Comparison of ENCODE assay signal across 2 cellular contexts in the genomic region with DNA sequence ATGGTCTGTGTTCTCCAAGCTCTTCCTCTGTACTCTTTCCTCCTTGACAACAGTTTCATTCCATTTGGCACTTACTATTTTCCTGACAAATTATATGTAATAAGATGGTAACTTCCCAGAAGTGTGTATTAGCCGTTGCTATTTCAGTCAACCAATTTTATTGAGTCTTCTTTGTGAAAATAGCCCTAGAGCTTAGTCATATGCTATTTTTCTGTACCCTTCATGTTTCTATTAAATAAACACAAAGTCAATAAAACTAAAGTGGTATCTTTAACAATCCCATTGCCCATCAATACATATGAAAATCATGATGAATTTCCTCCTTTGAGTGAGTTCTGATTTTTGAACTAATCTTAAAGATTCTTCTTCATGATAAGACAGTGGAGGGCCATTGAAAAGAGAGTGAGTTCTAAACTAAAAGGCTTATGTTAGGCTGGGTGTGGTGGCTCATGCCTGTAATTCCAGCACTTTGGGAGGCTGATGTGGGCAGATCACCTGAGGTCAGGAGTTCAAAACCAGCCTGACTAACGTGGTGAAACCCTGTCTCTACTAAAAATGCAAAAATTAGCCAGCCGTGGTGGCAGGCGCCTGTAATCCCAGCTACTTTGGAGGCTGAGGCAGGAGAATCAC.
TF ChIP-seq lines count a peak whose summit lies in the region.

No MANE protein-coding gene starts in this region.

TF ChIP-seq in SK-N-SH, 30 proteins besides CTCF, POLR2A, EP300 and RAD21:
- TF ChIP-seq, protein P1, sequence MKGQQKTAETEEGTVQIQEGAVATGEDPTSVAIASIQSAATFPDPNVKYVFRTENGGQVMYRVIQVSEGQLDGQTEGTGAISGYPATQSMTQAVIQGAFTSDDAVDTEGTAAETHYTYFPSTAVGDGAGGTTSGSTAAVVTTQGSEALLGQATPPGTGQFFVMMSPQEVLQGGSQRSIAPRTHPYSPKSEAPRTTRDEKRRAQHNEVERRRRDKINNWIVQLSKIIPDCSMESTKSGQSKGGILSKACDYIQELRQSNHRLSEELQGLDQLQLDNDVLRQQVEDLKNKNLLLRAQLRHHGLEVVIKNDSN (IDR thresholded peaks at IDR 0.05; ENCODE audit: borderline replicate concordance, low read depth), result no peak
- TF ChIP-seq, protein P2, sequence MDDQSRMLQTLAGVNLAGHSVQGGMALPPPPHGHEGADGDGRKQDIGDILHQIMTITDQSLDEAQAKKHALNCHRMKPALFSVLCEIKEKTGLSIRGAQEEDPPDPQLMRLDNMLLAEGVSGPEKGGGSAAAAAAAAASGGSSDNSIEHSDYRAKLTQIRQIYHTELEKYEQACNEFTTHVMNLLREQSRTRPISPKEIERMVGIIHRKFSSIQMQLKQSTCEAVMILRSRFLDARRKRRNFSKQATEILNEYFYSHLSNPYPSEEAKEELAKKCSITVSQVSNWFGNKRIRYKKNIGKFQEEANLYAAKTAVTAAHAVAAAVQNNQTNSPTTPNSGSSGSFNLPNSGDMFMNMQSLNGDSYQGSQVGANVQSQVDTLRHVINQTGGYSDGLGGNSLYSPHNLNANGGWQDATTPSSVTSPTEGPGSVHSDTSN (IDR thresholded peaks at IDR 0.05), result no peak
- no peak for TF ChIP-seq FOXM1 (IDR thresholded peaks at IDR 0.05; ENCODE audit: low read depth)
- TF ChIP-seq TEAD4 (IDR thresholded peaks at IDR 0.05; ENCODE audit: borderline replicate concordance, insufficient read depth), result no peak
- TF ChIP-seq RCOR1 (IDR thresholded peaks at IDR 0.05; ENCODE audit: low read length), result no peak
- no peak for TF ChIP-seq FOXJ3 (CRISPR knock-in tag; IDR thresholded peaks at IDR 0.05)
- no peak for TF ChIP-seq MEF2A (IDR thresholded peaks at IDR 0.05; ENCODE audit: borderline replicate concordance, low read depth)
- TF ChIP-seq CHD2 (IDR thresholded peaks at IDR 0.05; ENCODE audit: low read length, partially characterized antibody), result no peak
- no peak for TF ChIP-seq ELF1 (IDR thresholded peaks at IDR 0.05)
- no peak for TF ChIP-seq POLR2AphosphoS5 (IDR thresholded peaks at IDR 0.05; ENCODE audit: low read depth, low read length)

TF ChIP-seq in SK-N-SH treated with all-trans-retinoic acid at 6 μM for 48 hours, 23 proteins besides CTCF, POLR2A, EP300 and RAD21:
- TF ChIP-seq, protein P3, sequence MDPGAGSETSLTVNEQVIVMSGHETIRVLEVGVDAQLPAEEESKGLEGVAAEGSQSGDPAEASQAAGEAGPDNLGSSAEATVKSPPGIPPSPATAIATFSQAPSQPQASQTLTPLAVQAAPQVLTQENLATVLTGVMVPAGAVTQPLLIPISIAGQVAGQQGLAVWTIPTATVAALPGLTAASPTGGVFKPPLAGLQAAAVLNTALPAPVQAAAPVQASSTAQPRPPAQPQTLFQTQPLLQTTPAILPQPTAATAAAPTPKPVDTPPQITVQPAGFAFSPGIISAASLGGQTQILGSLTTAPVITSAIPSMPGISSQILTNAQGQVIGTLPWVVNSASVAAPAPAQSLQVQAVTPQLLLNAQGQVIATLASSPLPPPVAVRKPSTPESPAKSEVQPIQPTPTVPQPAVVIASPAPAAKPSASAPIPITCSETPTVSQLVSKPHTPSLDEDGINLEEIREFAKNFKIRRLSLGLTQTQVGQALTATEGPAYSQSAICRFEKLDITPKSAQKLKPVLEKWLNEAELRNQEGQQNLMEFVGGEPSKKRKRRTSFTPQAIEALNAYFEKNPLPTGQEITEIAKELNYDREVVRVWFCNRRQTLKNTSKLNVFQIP (CRISPR knock-in tag; IDR thresholded peaks at IDR 0.05; ENCODE audit: borderline replicate concordance, low read depth), result no peak
- no peak for TF ChIP-seq CSDC2 (CRISPR knock-in tag; IDR thresholded peaks at IDR 0.05)
- no peak for TF ChIP-seq BACH2 (CRISPR knock-in tag; IDR thresholded peaks at IDR 0.05; ENCODE audit: borderline replicate concordance)
- TF ChIP-seq PPARA (CRISPR knock-in tag; IDR thresholded peaks at IDR 0.05; ENCODE audit: borderline replicate concordance), result no peak
- TF ChIP-seq ZFP30 (CRISPR knock-in tag; IDR thresholded peaks at IDR 0.05), result no peak
- no peak for TF ChIP-seq RARB (CRISPR knock-in tag; IDR thresholded peaks at IDR 0.05)
- no peak for TF ChIP-seq GLIS3 (CRISPR knock-in tag; IDR thresholded peaks at IDR 0.05)
- no peak for TF ChIP-seq ARNTL (CRISPR knock-in tag; IDR thresholded peaks at IDR 0.05; ENCODE audit: borderline replicate concordance, low read depth)
- TF ChIP-seq ZNF70 (CRISPR knock-in tag; IDR thresholded peaks at IDR 0.05), result no peak
- no peak for TF ChIP-seq TOX (CRISPR knock-in tag; IDR thresholded peaks at IDR 0.05; ENCODE audit: borderline replicate concordance)
- no peak for TF ChIP-seq ISL1 (CRISPR knock-in tag; IDR thresholded peaks at IDR 0.05)
- TF ChIP-seq, protein P4, sequence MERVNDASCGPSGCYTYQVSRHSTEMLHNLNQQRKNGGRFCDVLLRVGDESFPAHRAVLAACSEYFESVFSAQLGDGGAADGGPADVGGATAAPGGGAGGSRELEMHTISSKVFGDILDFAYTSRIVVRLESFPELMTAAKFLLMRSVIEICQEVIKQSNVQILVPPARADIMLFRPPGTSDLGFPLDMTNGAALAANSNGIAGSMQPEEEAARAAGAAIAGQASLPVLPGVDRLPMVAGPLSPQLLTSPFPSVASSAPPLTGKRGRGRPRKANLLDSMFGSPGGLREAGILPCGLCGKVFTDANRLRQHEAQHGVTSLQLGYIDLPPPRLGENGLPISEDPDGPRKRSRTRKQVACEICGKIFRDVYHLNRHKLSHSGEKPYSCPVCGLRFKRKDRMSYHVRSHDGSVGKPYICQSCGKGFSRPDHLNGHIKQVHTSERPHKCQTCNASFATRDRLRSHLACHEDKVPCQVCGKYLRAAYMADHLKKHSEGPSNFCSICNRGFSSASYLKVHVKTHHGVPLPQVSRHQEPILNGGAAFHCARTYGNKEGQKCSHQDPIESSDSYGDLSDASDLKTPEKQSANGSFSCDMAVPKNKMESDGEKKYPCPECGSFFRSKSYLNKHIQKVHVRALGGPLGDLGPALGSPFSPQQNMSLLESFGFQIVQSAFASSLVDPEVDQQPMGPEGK (CRISPR knock-in tag; IDR thresholded peaks at IDR 0.05; ENCODE audit: borderline replicate concordance), result no peak
- TF ChIP-seq, protein P5, sequence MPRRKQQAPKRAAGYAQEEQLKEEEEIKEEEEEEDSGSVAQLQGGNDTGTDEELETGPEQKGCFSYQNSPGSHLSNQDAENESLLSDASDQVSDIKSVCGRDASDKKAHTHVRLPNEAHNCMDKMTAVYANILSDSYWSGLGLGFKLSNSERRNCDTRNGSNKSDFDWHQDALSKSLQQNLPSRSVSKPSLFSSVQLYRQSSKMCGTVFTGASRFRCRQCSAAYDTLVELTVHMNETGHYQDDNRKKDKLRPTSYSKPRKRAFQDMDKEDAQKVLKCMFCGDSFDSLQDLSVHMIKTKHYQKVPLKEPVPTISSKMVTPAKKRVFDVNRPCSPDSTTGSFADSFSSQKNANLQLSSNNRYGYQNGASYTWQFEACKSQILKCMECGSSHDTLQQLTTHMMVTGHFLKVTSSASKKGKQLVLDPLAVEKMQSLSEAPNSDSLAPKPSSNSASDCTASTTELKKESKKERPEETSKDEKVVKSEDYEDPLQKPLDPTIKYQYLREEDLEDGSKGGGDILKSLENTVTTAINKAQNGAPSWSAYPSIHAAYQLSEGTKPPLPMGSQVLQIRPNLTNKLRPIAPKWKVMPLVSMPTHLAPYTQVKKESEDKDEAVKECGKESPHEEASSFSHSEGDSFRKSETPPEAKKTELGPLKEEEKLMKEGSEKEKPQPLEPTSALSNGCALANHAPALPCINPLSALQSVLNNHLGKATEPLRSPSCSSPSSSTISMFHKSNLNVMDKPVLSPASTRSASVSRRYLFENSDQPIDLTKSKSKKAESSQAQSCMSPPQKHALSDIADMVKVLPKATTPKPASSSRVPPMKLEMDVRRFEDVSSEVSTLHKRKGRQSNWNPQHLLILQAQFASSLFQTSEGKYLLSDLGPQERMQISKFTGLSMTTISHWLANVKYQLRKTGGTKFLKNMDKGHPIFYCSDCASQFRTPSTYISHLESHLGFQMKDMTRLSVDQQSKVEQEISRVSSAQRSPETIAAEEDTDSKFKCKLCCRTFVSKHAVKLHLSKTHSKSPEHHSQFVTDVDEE (CRISPR knock-in tag; IDR thresholded peaks at IDR 0.05), result no peak
- TF ChIP-seq OSR1 (CRISPR knock-in tag; IDR thresholded peaks at IDR 0.05), result no peak
- TF ChIP-seq ZNF8 (CRISPR knock-in tag; IDR thresholded peaks at IDR 0.05), result no peak
- TF ChIP-seq, protein P6, sequence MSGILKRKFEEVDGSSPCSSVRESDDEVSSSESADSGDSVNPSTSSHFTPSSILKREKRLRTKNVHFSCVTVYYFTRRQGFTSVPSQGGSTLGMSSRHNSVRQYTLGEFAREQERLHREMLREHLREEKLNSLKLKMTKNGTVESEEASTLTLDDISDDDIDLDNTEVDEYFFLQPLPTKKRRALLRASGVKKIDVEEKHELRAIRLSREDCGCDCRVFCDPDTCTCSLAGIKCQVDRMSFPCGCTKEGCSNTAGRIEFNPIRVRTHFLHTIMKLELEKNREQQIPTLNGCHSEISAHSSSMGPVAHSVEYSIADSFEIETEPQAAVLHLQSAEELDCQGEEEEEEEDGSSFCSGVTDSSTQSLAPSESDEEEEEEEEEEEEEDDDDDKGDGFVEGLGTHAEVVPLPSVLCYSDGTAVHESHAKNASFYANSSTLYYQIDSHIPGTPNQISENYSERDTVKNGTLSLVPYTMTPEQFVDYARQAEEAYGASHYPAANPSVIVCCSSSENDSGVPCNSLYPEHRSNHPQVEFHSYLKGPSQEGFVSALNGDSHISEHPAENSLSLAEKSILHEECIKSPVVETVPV (CRISPR knock-in tag; IDR thresholded peaks at IDR 0.05), result no peak
